14 cellular contexts compared by ENCODE assay signal in genomic region chr7:26420600-26420999, GRCh38.
"Had no signal": no experiment of that assay in that cellular context is flagged by ENCODE, and none has a peak within 500 bp of the region (broad histone marks: within the 10 kb centered on the region; RNA-seq: fewer than 3 reads in every experiment).

No MANE protein-coding gene starts in this region.

- H3K36me3 Mint-ChIP-seq: activated CD8-positive, alpha-beta memory T cell treated with anti-CD3 and anti-CD28 coated beads, Interleukin-2, amount 10 ng/mL, durations not matched to agents 7 days and 5 days; activated naive CD4-positive, alpha-beta T cell treated with anti-CD3 and anti-CD28 coated beads, Interleukin-2, amount 50 U/mL, for 72 hours had no signal

- H3K9me3 Mint-ChIP-seq: activated naive CD4-positive, alpha-beta T cell treated with anti-CD3 and anti-CD28 coated beads, Interleukin-2, amount 50 U/mL, for 72 hours; activated T-cell treated with anti-CD3 and anti-CD28 coated beads, Interleukin-2, amount 50 U/mL, for 24 hours; dendritic cell treated with granulocyte-macrophage colony-stimulating factor and Interleukin-4, amounts not matched to agents 40 ng/mL and 50 ng/mL, for 4 days had no signal

- H3K4me3 Mint-ChIP-seq: activated CD8-positive, alpha-beta memory T cell treated with anti-CD3 and anti-CD28 coated beads, Interleukin-2, amount 10 ng/mL, durations not matched to agents 7 days and 5 days; activated T-cell treated with anti-CD3 and anti-CD28 coated beads, Interleukin-2, amount 50 U/mL, for 24 hours; dendritic cell treated with granulocyte-macrophage colony-stimulating factor and Interleukin-4, amounts not matched to agents 40 ng/mL and 50 ng/mL, for 4 days; nephron progenitor cell had no signal

- H3K27ac Mint-ChIP-seq: activated CD8-positive, alpha-beta memory T cell treated with anti-CD3 and anti-CD28 coated beads, Interleukin-2, amount 10 ng/mL, durations not matched to agents 7 days and 5 days; activated naive CD4-positive, alpha-beta T cell treated with anti-CD3 and anti-CD28 coated beads, Interleukin-2, amount 50 U/mL, for 72 hours; activated T-cell treated with anti-CD3 and anti-CD28 coated beads, Interleukin-2, amount 50 U/mL, for 24 hours; dendritic cell treated with granulocyte-macrophage colony-stimulating factor and Interleukin-4, amounts not matched to agents 40 ng/mL and 50 ng/mL, for 4 days; nephron progenitor cell had no signal

- DNase-seq: activated CD4-positive, alpha-beta T cell treated with anti-CD3 and anti-CD28 coated beads, Interleukin-2, amount 50 U/mL, for 4 hours; activated CD4-positive, CD25-positive, alpha-beta regulatory T cell treated with anti-CD3 and anti-CD28 coated beads, Interleukin-2, amount 50 U/mL, for 72 hours; activated CD8-positive, alpha-beta memory T cell treated with anti-CD3 and anti-CD28 coated beads, Interleukin-2, amount 10 ng/mL, durations not matched to agents 7 days and 5 days; activated effector memory CD4-positive, alpha-beta T cell treated with anti-CD3 and anti-CD28 coated beads, Interleukin-2, amount 50 U/mL, for 16 hours; activated T-cell treated with anti-CD3 and anti-CD28 coated beads, Interleukin-2, amount 50 U/mL, for 24 hours; amygdala; cerebellar nuclear complex; esophagus squamous epithelium; foreskin fibroblast; mammary epithelial cell; nephron progenitor cell; stomach had no signal
